1 cellular context compared by ENCODE assay signal in genomic region chr5:72790188-72790587, GRCh38.
TF ChIP-seq lines count a peak whose summit lies in the region.

No MANE protein-coding gene starts in this region.

TF ChIP-seq in HEK293, 187 proteins besides CTCF, POLR2A, EP300 and RAD21 (continued from another document):
- TF ChIP-seq ZNF560 (tag by site-specific recombination; IDR thresholded peaks at IDR 0.05; ENCODE audit: borderline replicate concordance) (no peak), ZNF571 (tag by site-specific recombination; IDR thresholded peaks at IDR 0.05) (no peak), SCRT2 (tag by site-specific recombination; IDR thresholded peaks at IDR 0.05) (peak; percentile 80), GLIS2 (tag by site-specific recombination; IDR thresholded peaks at IDR 0.05) (no peak), ZNF830 (tag by site-specific recombination; IDR thresholded peaks at IDR 0.05; ENCODE audit: low read depth) (no peak), ZNF214 (tag by site-specific recombination; IDR thresholded peaks at IDR 0.05; ENCODE audit: borderline replicate concordance) (no peak), ZNF2 (tag by site-specific recombination; IDR thresholded peaks at IDR 0.05) (no peak), ZNF707 (tag by site-specific recombination; IDR thresholded peaks at IDR 0.05) (no peak), ZNF354C (tag by site-specific recombination; IDR thresholded peaks at IDR 0.05; ENCODE audit: borderline replicate concordance, low read depth) (no peak), ZNF768 (tag by site-specific recombination; IDR thresholded peaks at IDR 0.05) (no peak)
- TF ChIP-seq, protein P1, sequence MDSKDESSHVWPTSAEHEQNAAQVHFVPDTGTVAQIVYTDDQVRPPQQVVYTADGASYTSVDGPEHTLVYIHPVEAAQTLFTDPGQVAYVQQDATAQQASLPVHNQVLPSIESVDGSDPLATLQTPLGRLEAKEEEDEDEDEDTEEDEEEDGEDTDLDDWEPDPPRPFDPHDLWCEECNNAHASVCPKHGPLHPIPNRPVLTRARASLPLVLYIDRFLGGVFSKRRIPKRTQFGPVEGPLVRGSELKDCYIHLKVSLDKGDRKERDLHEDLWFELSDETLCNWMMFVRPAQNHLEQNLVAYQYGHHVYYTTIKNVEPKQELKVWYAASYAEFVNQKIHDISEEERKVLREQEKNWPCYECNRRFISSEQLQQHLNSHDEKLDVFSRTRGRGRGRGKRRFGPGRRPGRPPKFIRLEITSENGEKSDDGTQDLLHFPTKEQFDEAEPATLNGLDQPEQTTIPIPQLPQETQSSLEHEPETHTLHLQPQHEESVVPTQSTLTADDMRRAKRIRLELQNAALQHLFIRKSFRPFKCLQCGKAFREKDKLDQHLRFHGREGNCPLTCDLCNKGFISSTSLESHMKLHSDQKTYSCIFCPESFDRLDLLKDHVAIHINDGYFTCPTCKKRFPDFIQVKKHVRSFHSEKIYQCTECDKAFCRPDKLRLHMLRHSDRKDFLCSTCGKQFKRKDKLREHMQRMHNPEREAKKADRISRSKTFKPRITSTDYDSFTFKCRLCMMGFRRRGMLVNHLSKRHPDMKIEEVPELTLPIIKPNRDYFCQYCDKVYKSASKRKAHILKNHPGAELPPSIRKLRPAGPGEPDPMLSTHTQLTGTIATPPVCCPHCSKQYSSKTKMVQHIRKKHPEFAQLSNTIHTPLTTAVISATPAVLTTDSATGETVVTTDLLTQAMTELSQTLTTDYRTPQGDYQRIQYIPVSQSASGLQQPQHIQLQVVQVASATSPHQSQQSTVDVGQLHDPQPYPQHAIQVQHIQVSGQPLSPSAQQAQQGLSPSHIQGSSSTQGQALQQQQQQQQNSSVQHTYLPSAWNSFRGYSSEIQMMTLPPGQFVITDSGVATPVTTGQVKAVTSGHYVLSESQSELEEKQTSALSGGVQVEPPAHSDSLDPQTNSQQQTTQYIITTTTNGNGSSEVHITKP (tag by site-specific recombination; IDR thresholded peaks at IDR 0.05) = no peak
- TF ChIP-seq, protein P2, sequence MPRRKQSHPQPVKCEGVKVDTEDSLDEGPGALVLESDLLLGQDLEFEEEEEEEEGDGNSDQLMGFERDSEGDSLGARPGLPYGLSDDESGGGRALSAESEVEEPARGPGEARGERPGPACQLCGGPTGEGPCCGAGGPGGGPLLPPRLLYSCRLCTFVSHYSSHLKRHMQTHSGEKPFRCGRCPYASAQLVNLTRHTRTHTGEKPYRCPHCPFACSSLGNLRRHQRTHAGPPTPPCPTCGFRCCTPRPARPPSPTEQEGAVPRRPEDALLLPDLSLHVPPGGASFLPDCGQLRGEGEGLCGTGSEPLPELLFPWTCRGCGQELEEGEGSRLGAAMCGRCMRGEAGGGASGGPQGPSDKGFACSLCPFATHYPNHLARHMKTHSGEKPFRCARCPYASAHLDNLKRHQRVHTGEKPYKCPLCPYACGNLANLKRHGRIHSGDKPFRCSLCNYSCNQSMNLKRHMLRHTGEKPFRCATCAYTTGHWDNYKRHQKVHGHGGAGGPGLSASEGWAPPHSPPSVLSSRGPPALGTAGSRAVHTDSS (tag by site-specific recombination; IDR thresholded peaks at IDR 0.05) = no peak
